ENCODE assay signal across 1 cellular context in the genomic region with DNA sequence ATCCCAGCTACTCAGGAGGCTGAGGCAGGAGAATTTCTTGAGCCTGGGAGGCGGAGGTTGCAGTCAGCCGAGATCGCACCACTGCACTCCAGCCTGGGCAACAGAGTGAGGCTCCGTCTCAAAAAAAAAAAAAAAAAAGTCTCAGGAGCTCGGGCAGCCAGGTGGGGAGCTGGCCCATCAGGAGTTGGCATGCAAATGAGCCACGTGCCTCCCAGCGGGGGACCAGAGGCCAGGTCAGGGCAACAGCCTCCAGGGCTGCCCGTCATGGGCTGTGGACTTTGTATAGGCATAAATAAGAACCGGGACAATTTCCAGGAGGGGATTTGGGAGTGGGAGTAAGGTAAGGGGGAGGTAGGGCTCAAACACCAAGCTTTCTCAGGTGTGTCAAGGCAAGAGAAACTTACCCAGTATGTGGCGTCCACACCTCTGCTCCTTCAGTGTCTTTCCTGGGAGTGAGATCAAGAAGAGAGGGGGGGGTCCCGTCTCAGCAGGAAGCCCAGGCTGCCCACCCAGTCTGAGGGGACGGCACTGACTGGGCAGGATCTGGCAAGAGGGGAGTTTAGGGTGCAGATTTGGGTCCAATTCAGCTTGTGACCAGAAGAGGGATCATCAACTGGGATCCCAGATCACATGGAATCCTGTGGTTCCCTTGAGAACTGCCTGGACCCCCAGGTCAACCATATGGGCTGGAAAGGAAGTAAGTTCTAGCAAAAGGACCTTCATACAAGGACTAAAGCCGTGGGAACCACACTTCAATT.
TF ChIP-seq lines count a peak whose summit lies in the region.

No MANE protein-coding gene starts in this region.

TF ChIP-seq in HepG2, 621 proteins besides CTCF, POLR2A, EP300 and RAD21 (continued from another document and continues in another):
- TF ChIP-seq, protein P1, sequence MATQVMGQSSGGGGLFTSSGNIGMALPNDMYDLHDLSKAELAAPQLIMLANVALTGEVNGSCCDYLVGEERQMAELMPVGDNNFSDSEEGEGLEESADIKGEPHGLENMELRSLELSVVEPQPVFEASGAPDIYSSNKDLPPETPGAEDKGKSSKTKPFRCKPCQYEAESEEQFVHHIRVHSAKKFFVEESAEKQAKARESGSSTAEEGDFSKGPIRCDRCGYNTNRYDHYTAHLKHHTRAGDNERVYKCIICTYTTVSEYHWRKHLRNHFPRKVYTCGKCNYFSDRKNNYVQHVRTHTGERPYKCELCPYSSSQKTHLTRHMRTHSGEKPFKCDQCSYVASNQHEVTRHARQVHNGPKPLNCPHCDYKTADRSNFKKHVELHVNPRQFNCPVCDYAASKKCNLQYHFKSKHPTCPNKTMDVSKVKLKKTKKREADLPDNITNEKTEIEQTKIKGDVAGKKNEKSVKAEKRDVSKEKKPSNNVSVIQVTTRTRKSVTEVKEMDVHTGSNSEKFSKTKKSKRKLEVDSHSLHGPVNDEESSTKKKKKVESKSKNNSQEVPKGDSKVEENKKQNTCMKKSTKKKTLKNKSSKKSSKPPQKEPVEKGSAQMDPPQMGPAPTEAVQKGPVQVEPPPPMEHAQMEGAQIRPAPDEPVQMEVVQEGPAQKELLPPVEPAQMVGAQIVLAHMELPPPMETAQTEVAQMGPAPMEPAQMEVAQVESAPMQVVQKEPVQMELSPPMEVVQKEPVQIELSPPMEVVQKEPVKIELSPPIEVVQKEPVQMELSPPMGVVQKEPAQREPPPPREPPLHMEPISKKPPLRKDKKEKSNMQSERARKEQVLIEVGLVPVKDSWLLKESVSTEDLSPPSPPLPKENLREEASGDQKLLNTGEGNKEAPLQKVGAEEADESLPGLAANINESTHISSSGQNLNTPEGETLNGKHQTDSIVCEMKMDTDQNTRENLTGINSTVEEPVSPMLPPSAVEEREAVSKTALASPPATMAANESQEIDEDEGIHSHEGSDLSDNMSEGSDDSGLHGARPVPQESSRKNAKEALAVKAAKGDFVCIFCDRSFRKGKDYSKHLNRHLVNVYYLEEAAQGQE (IDR thresholded peaks at IDR 0.05; ENCODE audit: borderline replicate concordance in 1 of 2, low read depth in 1 of 2, low read length in 2 of 2) = no peak
- TF ChIP-seq SATB2 (CRISPR knock-in tag; IDR thresholded peaks at IDR 0.05) (no peak), MAZ (IDR thresholded peaks at IDR 0.05; ENCODE audit: borderline replicate concordance, low read depth, low read length) (no peak), MAZ (CRISPR knock-in tag; IDR thresholded peaks at IDR 0.05; ENCODE audit: low read depth) (no peak), HNRNPL (IDR thresholded peaks at IDR 0.05; ENCODE audit: low read depth, low read length) (0 out of 2 replicates have a peak, but pooled peaks have one; percentile 31), FOXJ3 (CRISPR knock-in tag; IDR thresholded peaks at IDR 0.05; ENCODE audit: borderline replicate concordance) (no peak), TBL1XR1 (IDR thresholded peaks at IDR 0.05; ENCODE audit: borderline replicate concordance, low read length, partially characterized antibody) (no peak), TOPORS (CRISPR knock-in tag; IDR thresholded peaks at IDR 0.05) (no peak), IKZF4 (CRISPR knock-in tag; IDR thresholded peaks at IDR 0.05; ENCODE audit: borderline replicate concordance, low read depth, not compliant biosample characterization) (no peak), JUNB (CRISPR knock-in tag; IDR thresholded peaks at IDR 0.05; ENCODE audit: borderline replicate concordance) (no peak), MED8 (CRISPR knock-in tag; IDR thresholded peaks at IDR 0.05; ENCODE audit: insufficient replicate concordance) (peak; percentile 21), ARNT2 (CRISPR knock-in tag; IDR thresholded peaks at IDR 0.05; ENCODE audit: low read depth) (no peak), ZBTB21 (CRISPR knock-in tag; IDR thresholded peaks at IDR 0.05) (no peak), ZNF672 (CRISPR knock-in tag; IDR thresholded peaks at IDR 0.05) (no peak), PCBP2 (optimal IDR thresholded peaks at IDR 0.05; ENCODE audit: low read depth, low read length, poor library complexity, severe bottlenecking) (no peak), ZNF205 (CRISPR knock-in tag; IDR thresholded peaks at IDR 0.05) (no peak), ZNF224 (CRISPR knock-in tag; IDR thresholded peaks at IDR 0.05) (no peak), NR1H2 (CRISPR knock-in tag; IDR thresholded peaks at IDR 0.05; ENCODE audit: borderline replicate concordance, low read depth) (no peak), NFIC (IDR thresholded peaks at IDR 0.05; ENCODE audit: low read length) (no peak), KLF16 (CRISPR knock-in tag; IDR thresholded peaks at IDR 0.05) (no peak; a peak in 1 of 4 replicates), ZNF773 (CRISPR knock-in tag; IDR thresholded peaks at IDR 0.05; ENCODE audit: borderline replicate concordance) (no peak), XRCC5 (optimal IDR thresholded peaks at IDR 0.05; ENCODE audit: low read length) (no peak), KDM5B (CRISPR knock-in tag; IDR thresholded peaks at IDR 0.05; ENCODE audit: borderline replicate concordance) (no peak; the same call in 1 of the 2 replicates), MTF1 (CRISPR knock-in tag; IDR thresholded peaks at IDR 0.05) (no peak), ZNF782 (CRISPR knock-in tag; IDR thresholded peaks at IDR 0.05; ENCODE audit: borderline replicate concordance) (no peak), ZFP82 (CRISPR knock-in tag; IDR thresholded peaks at IDR 0.05; ENCODE audit: borderline replicate concordance) (no peak), ARNTL (CRISPR knock-in tag; IDR thresholded peaks at IDR 0.05) (peak; percentile 90), ZNF296 (CRISPR knock-in tag; conservative IDR thresholded peaks at IDR 0.05) (no peak), HOXA7 (CRISPR knock-in tag; IDR thresholded peaks at IDR 0.05) (no peak), SNAI1 (CRISPR knock-in tag; IDR thresholded peaks at IDR 0.05; ENCODE audit: borderline replicate concordance) (no peak), ZBTB7A (CRISPR knock-in tag; IDR thresholded peaks at IDR 0.05) (peak; percentile 68; the same call in 1 of the 2 replicates), ARNT (IDR thresholded peaks at IDR 0.05) (no peak), TARDBP (CRISPR knock-in tag; IDR thresholded peaks at IDR 0.05) (no peak; the same call in 1 of the 2 replicates), NPAS2 (CRISPR knock-in tag; IDR thresholded peaks at IDR 0.05; ENCODE audit: borderline replicate concordance) (no peak), RORA (CRISPR knock-in tag; IDR thresholded peaks at IDR 0.05) (no peak), MAFK (conservative IDR thresholded peaks at IDR 0.05 in 1 of 2, IDR thresholded peaks at IDR 0.05 in 1 of 2; ENCODE audit: low read length in 2 of 2) (no peak), ZNF350 (CRISPR knock-in tag; IDR thresholded peaks at IDR 0.05; ENCODE audit: borderline replicate concordance, low read depth) (peak; percentile 83), ZNF431 (CRISPR knock-in tag; IDR thresholded peaks at IDR 0.05; ENCODE audit: borderline replicate concordance, low read depth) (0 out of 2 replicates have a peak, but pooled peaks have one; percentile 18)
- TF ChIP-seq, protein P2, sequence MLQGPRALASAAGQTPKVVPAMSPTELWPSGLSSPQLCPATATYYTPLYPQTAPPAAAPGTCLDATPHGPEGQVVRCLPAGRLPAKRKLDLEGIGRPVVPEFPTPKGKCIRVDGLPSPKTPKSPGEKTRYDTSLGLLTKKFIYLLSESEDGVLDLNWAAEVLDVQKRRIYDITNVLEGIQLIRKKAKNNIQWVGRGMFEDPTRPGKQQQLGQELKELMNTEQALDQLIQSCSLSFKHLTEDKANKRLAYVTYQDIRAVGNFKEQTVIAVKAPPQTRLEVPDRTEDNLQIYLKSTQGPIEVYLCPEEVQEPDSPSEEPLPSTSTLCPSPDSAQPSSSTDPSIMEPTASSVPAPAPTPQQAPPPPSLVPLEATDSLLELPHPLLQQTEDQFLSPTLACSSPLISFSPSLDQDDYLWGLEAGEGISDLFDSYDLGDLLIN (CRISPR knock-in tag; IDR thresholded peaks at IDR 0.05; ENCODE audit: borderline replicate concordance) = peak; percentile 54; the same call in 1 of the 2 replicates
- TF ChIP-seq, protein P3, sequence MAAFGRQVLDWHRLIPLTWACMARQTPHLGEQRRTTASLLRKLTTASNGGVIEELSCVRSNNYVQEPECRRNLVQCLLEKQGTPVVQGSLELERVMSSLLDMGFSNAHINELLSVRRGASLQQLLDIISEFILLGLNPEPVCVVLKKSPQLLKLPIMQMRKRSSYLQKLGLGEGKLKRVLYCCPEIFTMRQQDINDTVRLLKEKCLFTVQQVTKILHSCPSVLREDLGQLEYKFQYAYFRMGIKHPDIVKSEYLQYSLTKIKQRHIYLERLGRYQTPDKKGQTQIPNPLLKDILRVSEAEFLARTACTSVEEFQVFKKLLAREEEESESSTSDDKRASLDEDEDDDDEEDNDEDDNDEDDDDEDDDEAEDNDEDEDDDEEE (CRISPR knock-in tag; IDR thresholded peaks at IDR 0.05) = 0 out of 2 replicates have a peak, but pooled peaks have one; percentile 26
- TF ChIP-seq, protein P4, sequence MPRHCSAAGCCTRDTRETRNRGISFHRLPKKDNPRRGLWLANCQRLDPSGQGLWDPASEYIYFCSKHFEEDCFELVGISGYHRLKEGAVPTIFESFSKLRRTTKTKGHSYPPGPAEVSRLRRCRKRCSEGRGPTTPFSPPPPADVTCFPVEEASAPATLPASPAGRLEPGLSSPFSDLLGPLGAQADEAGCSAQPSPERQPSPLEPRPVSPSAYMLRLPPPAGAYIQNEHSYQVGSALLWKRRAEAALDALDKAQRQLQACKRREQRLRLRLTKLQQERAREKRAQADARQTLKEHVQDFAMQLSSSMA (CRISPR knock-in tag; IDR thresholded peaks at IDR 0.05) = no peak
- TF ChIP-seq, protein P5, sequence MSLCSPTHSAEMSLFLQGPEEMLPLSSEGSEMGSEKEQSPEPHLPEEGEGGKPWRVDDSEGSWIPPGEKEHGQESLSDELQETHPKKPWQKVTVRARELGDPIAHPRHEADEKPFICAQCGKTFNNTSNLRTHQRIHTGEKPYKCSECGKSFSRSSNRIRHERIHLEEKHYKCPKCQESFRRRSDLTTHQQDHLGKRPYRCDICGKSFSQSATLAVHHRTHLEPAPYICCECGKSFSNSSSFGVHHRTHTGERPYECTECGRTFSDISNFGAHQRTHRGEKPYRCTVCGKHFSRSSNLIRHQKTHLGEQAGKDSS (CRISPR knock-in tag; IDR thresholded peaks at IDR 0.05; ENCODE audit: borderline replicate concordance, low read depth) = no peak
- TF ChIP-seq, protein P6, sequence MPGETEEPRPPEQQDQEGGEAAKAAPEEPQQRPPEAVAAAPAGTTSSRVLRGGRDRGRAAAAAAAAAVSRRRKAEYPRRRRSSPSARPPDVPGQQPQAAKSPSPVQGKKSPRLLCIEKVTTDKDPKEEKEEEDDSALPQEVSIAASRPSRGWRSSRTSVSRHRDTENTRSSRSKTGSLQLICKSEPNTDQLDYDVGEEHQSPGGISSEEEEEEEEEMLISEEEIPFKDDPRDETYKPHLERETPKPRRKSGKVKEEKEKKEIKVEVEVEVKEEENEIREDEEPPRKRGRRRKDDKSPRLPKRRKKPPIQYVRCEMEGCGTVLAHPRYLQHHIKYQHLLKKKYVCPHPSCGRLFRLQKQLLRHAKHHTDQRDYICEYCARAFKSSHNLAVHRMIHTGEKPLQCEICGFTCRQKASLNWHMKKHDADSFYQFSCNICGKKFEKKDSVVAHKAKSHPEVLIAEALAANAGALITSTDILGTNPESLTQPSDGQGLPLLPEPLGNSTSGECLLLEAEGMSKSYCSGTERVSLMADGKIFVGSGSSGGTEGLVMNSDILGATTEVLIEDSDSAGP (CRISPR knock-in tag; IDR thresholded peaks at IDR 0.05; ENCODE audit: borderline replicate concordance) = peak; percentile 57; the same call in 1 of the 2 replicates
- TF ChIP-seq, protein P7, sequence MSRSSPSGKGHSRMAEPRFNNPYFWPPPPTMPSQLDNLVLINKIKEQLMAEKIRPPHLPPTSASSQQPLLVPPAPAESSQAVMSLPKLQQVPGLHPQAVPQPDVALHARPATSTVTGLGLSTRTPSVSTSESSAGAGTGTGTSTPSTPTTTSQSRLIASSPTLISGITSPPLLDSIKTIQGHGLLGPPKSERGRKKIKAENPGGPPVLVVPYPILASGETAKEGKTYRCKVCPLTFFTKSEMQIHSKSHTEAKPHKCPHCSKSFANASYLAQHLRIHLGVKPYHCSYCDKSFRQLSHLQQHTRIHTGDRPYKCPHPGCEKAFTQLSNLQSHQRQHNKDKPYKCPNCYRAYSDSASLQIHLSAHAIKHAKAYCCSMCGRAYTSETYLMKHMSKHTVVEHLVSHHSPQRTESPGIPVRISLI (CRISPR knock-in tag; IDR thresholded peaks at IDR 0.05; ENCODE audit: borderline replicate concordance) = peak; percentile 95
- TF ChIP-seq, protein P8, sequence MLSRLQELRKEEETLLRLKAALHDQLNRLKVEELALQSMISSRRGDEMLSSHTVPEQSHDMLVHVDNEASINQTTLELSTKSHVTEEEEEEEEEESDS (CRISPR knock-in tag; IDR thresholded peaks at IDR 0.05; ENCODE audit: borderline replicate concordance) = no peak
- TF ChIP-seq, protein P9, sequence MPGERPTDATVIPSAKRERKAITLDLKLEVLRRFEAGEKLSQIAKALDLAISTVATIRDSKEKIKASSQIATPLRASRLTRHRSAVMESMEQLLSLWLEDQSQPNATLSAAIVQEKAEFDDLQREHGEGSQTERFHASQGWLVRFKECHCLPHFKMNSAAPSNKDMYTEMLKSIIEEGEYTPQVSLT (CRISPR knock-in tag; IDR thresholded peaks at IDR 0.05; ENCODE audit: borderline replicate concordance, low read depth) = no peak
- TF ChIP-seq, protein P10, sequence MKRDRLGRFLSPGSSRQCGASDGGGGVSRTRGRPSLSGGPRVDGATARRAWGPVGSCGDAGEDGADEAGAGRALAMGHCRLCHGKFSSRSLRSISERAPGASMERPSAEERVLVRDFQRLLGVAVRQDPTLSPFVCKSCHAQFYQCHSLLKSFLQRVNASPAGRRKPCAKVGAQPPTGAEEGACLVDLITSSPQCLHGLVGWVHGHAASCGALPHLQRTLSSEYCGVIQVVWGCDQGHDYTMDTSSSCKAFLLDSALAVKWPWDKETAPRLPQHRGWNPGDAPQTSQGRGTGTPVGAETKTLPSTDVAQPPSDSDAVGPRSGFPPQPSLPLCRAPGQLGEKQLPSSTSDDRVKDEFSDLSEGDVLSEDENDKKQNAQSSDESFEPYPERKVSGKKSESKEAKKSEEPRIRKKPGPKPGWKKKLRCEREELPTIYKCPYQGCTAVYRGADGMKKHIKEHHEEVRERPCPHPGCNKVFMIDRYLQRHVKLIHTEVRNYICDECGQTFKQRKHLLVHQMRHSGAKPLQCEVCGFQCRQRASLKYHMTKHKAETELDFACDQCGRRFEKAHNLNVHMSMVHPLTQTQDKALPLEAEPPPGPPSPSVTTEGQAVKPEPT (CRISPR knock-in tag; IDR thresholded peaks at IDR 0.05; ENCODE audit: low read depth) = no peak
- TF ChIP-seq, protein P11, sequence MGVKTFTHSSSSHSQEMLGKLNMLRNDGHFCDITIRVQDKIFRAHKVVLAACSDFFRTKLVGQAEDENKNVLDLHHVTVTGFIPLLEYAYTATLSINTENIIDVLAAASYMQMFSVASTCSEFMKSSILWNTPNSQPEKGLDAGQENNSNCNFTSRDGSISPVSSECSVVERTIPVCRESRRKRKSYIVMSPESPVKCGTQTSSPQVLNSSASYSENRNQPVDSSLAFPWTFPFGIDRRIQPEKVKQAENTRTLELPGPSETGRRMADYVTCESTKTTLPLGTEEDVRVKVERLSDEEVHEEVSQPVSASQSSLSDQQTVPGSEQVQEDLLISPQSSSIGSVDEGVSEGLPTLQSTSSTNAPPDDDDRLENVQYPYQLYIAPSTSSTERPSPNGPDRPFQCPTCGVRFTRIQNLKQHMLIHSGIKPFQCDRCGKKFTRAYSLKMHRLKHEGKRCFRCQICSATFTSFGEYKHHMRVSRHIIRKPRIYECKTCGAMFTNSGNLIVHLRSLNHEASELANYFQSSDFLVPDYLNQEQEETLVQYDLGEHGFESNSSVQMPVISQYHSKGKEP (CRISPR knock-in tag; IDR thresholded peaks at IDR 0.05) = no peak
- TF ChIP-seq, protein P12, sequence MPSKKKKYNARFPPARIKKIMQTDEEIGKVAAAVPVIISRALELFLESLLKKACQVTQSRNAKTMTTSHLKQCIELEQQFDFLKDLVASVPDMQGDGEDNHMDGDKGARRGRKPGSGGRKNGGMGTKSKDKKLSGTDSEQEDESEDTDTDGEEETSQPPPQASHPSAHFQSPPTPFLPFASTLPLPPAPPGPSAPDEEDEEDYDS (CRISPR knock-in tag; IDR thresholded peaks at IDR 0.05) = no peak; the same call in 1 of the 2 replicates
